In genomic region chr1:222346955-222347354, GRCh38 we compare ENCODE assay signal across 31 cellular contexts.
"Had no signal": no experiment of that assay in that cellular context is flagged by ENCODE, and none has a peak within 500 bp of the region (broad histone marks: within the 10 kb centered on the region; RNA-seq: fewer than 3 reads in every experiment).

No MANE protein-coding gene starts in this region.

- H3K9me3 Mint-ChIP-seq: activated CD4-positive, alpha-beta memory T cell treated with anti-CD3 and anti-CD28 coated beads, Interleukin-2, amount 10 ng/mL, durations not matched to agents 7 days and 5 days; activated naive CD8-positive, alpha-beta T cell treated with anti-CD3 and anti-CD28 coated beads for 36 hours; activated naive CD8-positive, alpha-beta T cell treated with anti-CD3 and anti-CD28 coated beads, Interleukin-2, amount 50 U/mL, for 24 hours; activated T-cell treated with anti-CD3 and anti-CD28 coated beads, Interleukin-2, amount 50 U/mL, for 24 hours; effector memory CD8-positive, alpha-beta T cell; WTC11 had no signal

- H3K36me3 Mint-ChIP-seq: activated naive CD4-positive, alpha-beta T cell treated with anti-CD3 and anti-CD28 coated beads, Interleukin-2, amount 50 U/mL, for 24 hours; WTC11 had no signal

- H3K27me3 Mint-ChIP-seq: activated CD4-positive, alpha-beta memory T cell treated with anti-CD3 and anti-CD28 coated beads, Interleukin-2, amount 10 ng/mL, durations not matched to agents 7 days and 5 days; activated CD4-positive, alpha-beta T cell treated with anti-CD3 and anti-CD28 coated beads, Interleukin-2, amount 10 ng/mL, durations not matched to agents 7 days and 5 days; activated naive CD4-positive, alpha-beta T cell treated with anti-CD3 and anti-CD28 coated beads, Interleukin-2, amount 50 U/mL, for 24 hours; activated naive CD8-positive, alpha-beta T cell treated with anti-CD3 and anti-CD28 coated beads for 36 hours; activated T-cell treated with anti-CD3 and anti-CD28 coated beads, Interleukin-2, amount 50 U/mL, for 24 hours had no signal

- H3K27ac Mint-ChIP-seq: activated CD4-positive, alpha-beta memory T cell treated with anti-CD3 and anti-CD28 coated beads, Interleukin-2, amount 10 ng/mL, durations not matched to agents 7 days and 5 days; activated CD4-positive, alpha-beta T cell treated with anti-CD3 and anti-CD28 coated beads, Interleukin-2, amount 10 ng/mL, durations not matched to agents 7 days and 5 days; activated naive CD4-positive, alpha-beta T cell treated with anti-CD3 and anti-CD28 coated beads for 36 hours; activated naive CD4-positive, alpha-beta T cell treated with anti-CD3 and anti-CD28 coated beads, Interleukin-2, amount 50 U/mL, for 24 hours; activated naive CD8-positive, alpha-beta T cell treated with anti-CD3 and anti-CD28 coated beads for 36 hours; activated naive CD8-positive, alpha-beta T cell treated with anti-CD3 and anti-CD28 coated beads, Interleukin-2, amount 50 U/mL, for 24 hours; activated T-cell treated with anti-CD3 and anti-CD28 coated beads, Interleukin-2, amount 50 U/mL, for 24 hours; activated T-cell treated with anti-CD3 and anti-CD28 coated beads, Interleukin-2, amount 50 U/mL, for 72 hours; activated T-helper 17 cell treated with anti-CD3 and anti-CD28 coated beads, Interleukin-2, amount 50 U/mL, for 72 hours; effector memory CD8-positive, alpha-beta T cell; WTC11 had no signal

- ATAC-seq: activated naive CD8-positive, alpha-beta T cell treated with anti-CD3 and anti-CD28 coated beads, Interleukin-2, amount 50 U/mL, for 24 hours; activated T-cell treated with anti-CD3 and anti-CD28 coated beads, Interleukin-2, amount 50 U/mL, for 72 hours; activated T-helper 17 cell treated with anti-CD3 and anti-CD28 coated beads, Interleukin-2, amount 50 U/mL, for 72 hours; body of pancreas; effector memory CD8-positive, alpha-beta T cell; gastroesophageal sphincter; WTC11 had no signal

- H3K4me3 Mint-ChIP-seq: activated CD4-positive, alpha-beta memory T cell treated with anti-CD3 and anti-CD28 coated beads, Interleukin-2, amount 10 ng/mL, durations not matched to agents 7 days and 5 days; activated CD4-positive, alpha-beta T cell treated with anti-CD3 and anti-CD28 coated beads, Interleukin-2, amount 10 ng/mL, durations not matched to agents 7 days and 5 days; activated naive CD4-positive, alpha-beta T cell treated with anti-CD3 and anti-CD28 coated beads for 36 hours; activated naive CD4-positive, alpha-beta T cell treated with anti-CD3 and anti-CD28 coated beads, Interleukin-2, amount 50 U/mL, for 24 hours; activated naive CD8-positive, alpha-beta T cell treated with anti-CD3 and anti-CD28 coated beads for 36 hours; activated naive CD8-positive, alpha-beta T cell treated with anti-CD3 and anti-CD28 coated beads, Interleukin-2, amount 50 U/mL, for 24 hours; activated T-cell treated with anti-CD3 and anti-CD28 coated beads, Interleukin-2, amount 50 U/mL, for 24 hours; activated T-cell treated with anti-CD3 and anti-CD28 coated beads, Interleukin-2, amount 50 U/mL, for 72 hours; activated T-helper 17 cell treated with anti-CD3 and anti-CD28 coated beads, Interleukin-2, amount 50 U/mL, for 72 hours; effector memory CD8-positive, alpha-beta T cell; WTC11 had no signal

- H3K4me1 Mint-ChIP-seq: activated CD4-positive, alpha-beta memory T cell treated with anti-CD3 and anti-CD28 coated beads, Interleukin-2, amount 10 ng/mL, durations not matched to agents 7 days and 5 days; activated CD4-positive, alpha-beta T cell treated with anti-CD3 and anti-CD28 coated beads, Interleukin-2, amount 10 ng/mL, durations not matched to agents 7 days and 5 days; activated naive CD4-positive, alpha-beta T cell treated with anti-CD3 and anti-CD28 coated beads, Interleukin-2, amount 50 U/mL, for 24 hours; activated naive CD8-positive, alpha-beta T cell treated with anti-CD3 and anti-CD28 coated beads for 36 hours; activated naive CD8-positive, alpha-beta T cell treated with anti-CD3 and anti-CD28 coated beads, Interleukin-2, amount 50 U/mL, for 24 hours; activated T-helper 17 cell treated with anti-CD3 and anti-CD28 coated beads, Interleukin-2, amount 50 U/mL, for 72 hours; WTC11 had no signal

- H3K27ac ChIP-seq: adrenal gland, body of pancreas, esophagus squamous epithelium, gastroesophageal sphincter had no signal

- DNase-seq: activated CD4-positive, alpha-beta memory T cell treated with anti-CD3 and anti-CD28 coated beads, Interleukin-2, amount 10 ng/mL, durations not matched to agents 7 days and 5 days; activated CD4-positive, alpha-beta T cell treated with anti-CD3 and anti-CD28 coated beads for 1 hour; activated CD4-positive, alpha-beta T cell treated with anti-CD3 and anti-CD28 coated beads for 4 hours; activated CD4-positive, alpha-beta T cell treated with anti-CD3 and anti-CD28 coated beads, Interleukin-2, amount 10 ng/mL, durations not matched to agents 7 days and 5 days; activated CD4-positive, alpha-beta T cell treated with anti-CD3 and anti-CD28 coated beads, Interleukin-2, amount 50 U/mL, for 4 hours; activated CD8-positive, alpha-beta memory T cell treated with anti-CD3 and anti-CD28 coated beads, Interleukin-2, amount 50 U/mL, for 48 hours; activated effector memory CD4-positive, alpha-beta T cell treated with anti-CD3 and anti-CD28 coated beads, Interleukin-2, amount 50 U/mL, for 16 hours; activated naive CD4-positive, alpha-beta T cell treated with anti-CD3 and anti-CD28 coated beads for 36 hours; activated naive CD8-positive, alpha-beta T cell treated with anti-CD3 and anti-CD28 coated beads for 36 hours; activated naive CD8-positive, alpha-beta T cell treated with anti-CD3 and anti-CD28 coated beads, Interleukin-2, amount 50 U/mL, for 24 hours; activated T-cell treated with anti-CD3 and anti-CD28 coated beads for 4 hours; activated T-cell treated with anti-CD3 and anti-CD28 coated beads, Interleukin-2, amount 50 U/mL, for 24 hours; activated T-cell treated with anti-CD3 and anti-CD28 coated beads, Interleukin-2, amount 50 U/mL, for 72 hours; amygdala; aorta; cortex of kidney; dermis blood vessel endothelial cell; effector CD4-positive, alpha-beta T cell; effector memory CD8-positive, alpha-beta T cell; erythroblast; esophagus squamous epithelium; foreskin melanocyte; head of caudate nucleus; hippocampal formation; T-helper 2 cell had no signal
